In genomic region chr19:5480427-5480836, GRCh38 we compare ENCODE assay signal across 9 cellular contexts. TPM values are rescaled to one million over a fixed set of nuclear protein-coding genes. Genes with fewer than 3 reads are reported as not detected.
DNase-seq lines count a peak whose midpoint lies in the region; ATAC-seq, FAIRE-seq and TF ChIP-seq lines count a peak whose summit lies in the region.
"Had no signal": no experiment of that assay in that cellular context is flagged by ENCODE, and none has a peak within 500 bp of the region (broad histone marks: within the 10 kb centered on the region; RNA-seq: fewer than 3 reads in every experiment).

No MANE protein-coding gene starts in this region.

- H3K36me3 ChIP-seq in kidney (ENCODE audit: control insufficient read depth in 1 of 2, insufficient read depth in 2 of 2, low read length in 2 of 2) = no peaks in the 10 kb centered on the region
- H3K36me3 ChIP-seq in upper lobe of right lung = no peaks in the 10 kb centered on the region

- no peak overlapping the region for H3K4me3 ChIP-seq in kidney (ENCODE audit: low read length in 2 of 2)
- H3K4me3 ChIP-seq in upper lobe of right lung = no peak overlapping the region

- H3K4me1 ChIP-seq in kidney (ENCODE audit: control insufficient read depth in 1 of 2, insufficient read depth in 1 of 2, low read depth in 1 of 2, low read length in 2 of 2) (no peaks in the 10 kb centered on the region), upper lobe of right lung (no peaks in the 10 kb centered on the region)

- H3K9me3 ChIP-seq in kidney (ENCODE audit: control insufficient read depth in 1 of 2, low read length in 2 of 2) = peaks cover 5 to 14% of the 10 kb centered on the region in 2 donors
- H3K9me3 ChIP-seq in upper lobe of right lung = peaks cover 10% of the 10 kb centered on the region

- no peak overlapping the region for H3K27ac ChIP-seq in kidney (ENCODE audit: low read depth in 2 of 2, low read length in 2 of 2)
- no peak overlapping the region for H3K27ac ChIP-seq in upper lobe of right lung

- intact Hi-C loops in kidney (cut with DNase I) (no loop called here), upper lobe of right lung (cut with DNase I) (no loop called here)

- no peak overlapping the region for H3K9ac ChIP-seq in kidney (ENCODE audit: low read length in 2 of 2)

- FAIRE-seq in kidney (lab: Jason Lieb, UNC) = no peak
- FAIRE-seq: islet of Langerhans had no signal

- peak; percentile 63 for DNase-seq in ELF-1 (ENCODE audit: low read depth, low spot score)
- peak; percentile 22 for DNase-seq in activated T-cell treated with anti-CD3 and anti-CD28 coated beads for 48 hours (ENCODE audit: low read depth)
- DNase-seq in kidney = no peak
- no peak for DNase-seq in upper lobe of right lung
- no peak for DNase-seq in hepatic stellate cell (ENCODE audit: low spot score)

- ATAC-seq in upper lobe of right lung (peak; percentile 54), GM21825 (IDR thresholded peaks at IDR 0.05; ENCODE audit: unreplicated experiment) (no peak), GM18861 (IDR thresholded peaks at IDR 0.05; ENCODE audit: unreplicated experiment) (no peak)

- H3K27me3 ChIP-seq in upper lobe of right lung = peaks cover 42% of the 10 kb centered on the region

- TF ChIP-seq CTCF in LNCAP (IDR thresholded peaks at IDR 0.05) (peak; percentile 47), kidney (IDR thresholded peaks at IDR 0.05; ENCODE audit: borderline replicate concordance, extremely low read depth, insufficient read depth) (peak; percentile 36), upper lobe of right lung (IDR thresholded peaks at IDR 0.05) (peak; percentile 48)

RNA-seq across cellular contexts. Expression of gene ZNRF4, which starts 25.2 kb away (rescaled TPM):
- total RNA-seq in kidney (not detected), upper lobe of right lung (not detected)
- not detected for polyA plus RNA-seq in kidney (ENCODE audit: insufficient read depth, low read depth, low replicate concordance)

Comparison
In these comparisons a context has a peak if more than half of its experiments do, and no peak if none do; other contexts are left out.
1. DNase-seq: peak in ELF-1 (single experiment) and activated T-cell treated with anti-CD3 and anti-CD28 coated beads for 48 hours (single experiment); none in kidney (single experiment), upper lobe of right lung (single experiment) and hepatic stellate cell (single experiment).
2. Peak in every context shown above with its lines, with median percentiles within 50 percentile points of each other: CTCF ChIP-seq.